In the genomic region with DNA sequence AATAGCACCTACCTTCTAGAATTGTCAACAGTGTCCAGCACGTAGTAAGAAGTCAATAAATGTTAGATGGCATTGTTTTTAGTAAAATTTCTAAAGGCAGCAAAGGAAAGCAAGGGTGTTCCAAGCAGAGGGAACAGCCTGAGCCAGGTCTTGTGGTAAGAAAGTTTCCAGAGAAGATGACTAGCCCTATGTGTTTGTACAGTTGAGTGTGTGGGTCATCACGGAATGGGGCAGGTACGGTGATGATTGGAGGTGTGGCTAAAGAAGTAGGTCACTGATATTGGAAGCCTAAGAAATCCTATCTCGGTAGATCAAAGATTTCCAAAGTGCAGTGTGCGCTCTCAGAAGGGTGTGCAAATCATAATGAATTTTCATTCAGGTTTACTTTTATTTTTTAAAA, we compare ENCODE assay signal across 28 cellular contexts.
"Had no signal": no experiment of that assay in that cellular context is flagged by ENCODE, and none has a peak within 500 bp of the region (broad histone marks: within the 10 kb centered on the region; RNA-seq: fewer than 3 reads in every experiment).

No MANE protein-coding gene starts in this region.

- H3K27ac Mint-ChIP-seq: effector memory CD8-positive, alpha-beta T cell; mesothelial cell of epicardium; naive thymus-derived CD4-positive, alpha-beta T cell; nephron; neural progenitor cell; stimulated activated naive CD8-positive, alpha-beta T cell treated with anti-CD3 and anti-CD28 coated beads, Interleukin-15, amount 100 ng/mL, for 72 hours had no signal

- H3K9ac ChIP-seq: neural progenitor cell had no signal

- H3K27me3 ChIP-seq: gastrocnemius medialis, neural progenitor cell, ovary, thyroid gland, upper lobe of left lung had no signal

- DNase-seq: cerebellar nuclear complex; cortex of kidney; effector memory CD8-positive, alpha-beta T cell; foreskin fibroblast; gastrocnemius medialis; head of caudate nucleus; mesenchymal stem cell; mucosa of descending colon; naive thymus-derived CD4-positive, alpha-beta T cell; ovary; posterior cingulate gyrus; psoas muscle; right cardiac atrium; small intestine; stimulated activated CD4-positive, alpha-beta T cell treated with anti-CD3 and anti-CD28 coated beads, Interleukin-15, amount 100 ng/mL, for 24 hours; stimulated activated CD4-positive, alpha-beta T cell treated with anti-CD3 and anti-CD28 coated beads, Interleukin-2, amount 100 ng/mL, for 48 hours; stimulated activated CD8-positive, alpha-beta memory T cell treated with anti-CD3 and anti-CD28 coated beads, Interleukin-4, amount 100 ng/mL, for 48 hours; stimulated activated naive CD4-positive, alpha-beta T cell; stimulated activated naive CD8-positive, alpha-beta T cell treated with anti-CD3 and anti-CD28 coated beads, Interleukin-15, amount 100 ng/mL, for 72 hours; thyroid gland; upper lobe of left lung had no signal

- H3K9me3 ChIP-seq: gastrocnemius medialis, mucosa of descending colon, ovary, psoas muscle, thyroid gland, upper lobe of left lung had no signal

- H2AFZ ChIP-seq: neural progenitor cell had no signal

- H3K27ac ChIP-seq: gastrocnemius medialis, neural progenitor cell, ovary, psoas muscle, thyroid gland, upper lobe of left lung had no signal

- H3K4me3 ChIP-seq: gastrocnemius medialis, lung, mucosa of descending colon, neural progenitor cell, ovary, psoas muscle, thyroid gland, upper lobe of left lung had no signal

- H3K4me3 Mint-ChIP-seq: effector memory CD8-positive, alpha-beta T cell; mesothelial cell of epicardium; naive thymus-derived CD4-positive, alpha-beta T cell; nephron; neural progenitor cell; stimulated activated naive CD8-positive, alpha-beta T cell treated with anti-CD3 and anti-CD28 coated beads, Interleukin-15, amount 100 ng/mL, for 72 hours had no signal

- H3K4me1 ChIP-seq: psoas muscle, thyroid gland, upper lobe of left lung had no signal

- H3K36me3 ChIP-seq: gastrocnemius medialis, neural progenitor cell, ovary, thyroid gland, upper lobe of left lung had no signal

- FAIRE-seq: endometrium, keratinocyte, small intestine, urothelium cell line had no signal

- H3K4me1 Mint-ChIP-seq: mesothelial cell of epicardium had no signal

- H3K4me2 ChIP-seq: neural progenitor cell had no signal

- H3K36me3 Mint-ChIP-seq: neural progenitor cell had no signal

- ATAC-seq: effector memory CD8-positive, alpha-beta T cell; gastrocnemius medialis; mucosa of descending colon; naive thymus-derived CD4-positive, alpha-beta T cell; psoas muscle; right cardiac atrium; stimulated activated naive CD8-positive, alpha-beta T cell treated with anti-CD3 and anti-CD28 coated beads, Interleukin-15, amount 100 ng/mL, for 72 hours had no signal
